20 cellular contexts compared by ENCODE assay signal in genomic region chr6:87904041-87904440, GRCh38.
DNase-seq lines count a peak whose midpoint lies in the region; ATAC-seq and TF ChIP-seq lines count a peak whose summit lies in the region.
"Had no signal": no experiment of that assay in that cellular context is flagged by ENCODE, and none has a peak within 500 bp of the region (broad histone marks: within the 10 kb centered on the region; RNA-seq: fewer than 3 reads in every experiment).

No MANE protein-coding gene starts in this region.

- H3K9me3 Mint-ChIP-seq in progenitor cell of endocrine pancreas (ENCODE audit: low read depth) (no peaks in the 10 kb centered on the region), MCF 10A (ENCODE audit: unreplicated experiment) (no peaks in the 10 kb centered on the region)
- H3K9me3 Mint-ChIP-seq: activated T-cell treated with anti-CD3 and anti-CD28 coated beads, Interleukin-2, amount 50 U/mL, for 24 hours had no signal

- BruUV-seq in OCI-LY7 (replicated peaks; lab: Mats Ljungman, UMichigan) (no TSS peak), MCF 10A (replicated peaks; lab: Mats Ljungman, UMichigan) (no TSS peak)

- no peak overlapping the region for H3K4me3 Mint-ChIP-seq in progenitor cell of endocrine pancreas (ENCODE audit: low read depth)
- no peak overlapping the region for H3K4me3 Mint-ChIP-seq in MCF 10A (ENCODE audit: unreplicated experiment)
- H3K4me3 Mint-ChIP-seq: activated T-cell treated with anti-CD3 and anti-CD28 coated beads, Interleukin-2, amount 50 U/mL, for 24 hours had no signal

- in situ Hi-C loops in brain microvascular endothelial cell (cut with HindIII; ENCODE audit: low pct_ligation_motif_present, low sequenced_read_pairs), result no loop called here

- DNase-seq in OCI-LY7 (ENCODE audit: low spot score), result peak; percentile 38
- peak; percentile 51 for DNase-seq in iPS-NIHi7 (ENCODE audit: extremely low spot score)
- no peak for DNase-seq in progenitor cell of endocrine pancreas (ENCODE audit: low spot score, unreplicated experiment)
- no peak for DNase-seq in HT-29 (ENCODE audit: low spot score)
- DNase-seq in MCF 10A (ENCODE audit: unreplicated experiment), result no peak
- DNase-seq in brain microvascular endothelial cell, result no peak
- DNase-seq: activated CD8-positive, alpha-beta memory T cell treated with anti-CD3 and anti-CD28 coated beads for 24 hours; activated naive CD4-positive, alpha-beta T cell; activated T-cell treated with anti-CD3 and anti-CD28 coated beads, Interleukin-2, amount 50 U/mL, for 24 hours; amniotic stem cell; NCI-H146; NCI-H774; occipital lobe; SHP77 treated with DMSO at 0.1 percent for 48 hours; spleen; stimulated activated CD4-positive, alpha-beta T cell treated with anti-CD3 and anti-CD28 coated beads, Interleukin-4, amount 100 ng/mL, for 1 hour; stimulated activated naive CD8-positive, alpha-beta T cell treated with anti-CD3 and anti-CD28 coated beads, Interleukin-15, Interleukin-2, amounts not matched to agents 100 U/mL and 50 U/mL, for 24 hours had no signal

- peaks cover 31% of the 10 kb centered on the region for H3K4me1 Mint-ChIP-seq in progenitor cell of endocrine pancreas (ENCODE audit: low read depth)
- H3K4me1 Mint-ChIP-seq in MCF 10A (ENCODE audit: insufficient read depth, unreplicated experiment), result no peaks in the 10 kb centered on the region

- TF ChIP-seq CTCF in OCI-LY7 (conservative IDR thresholded peaks at IDR 0.05; ENCODE audit: low read length) (no peak), progenitor cell of endocrine pancreas (IDR thresholded peaks at IDR 0.05; ENCODE audit: unreplicated experiment) (no peak), MCF 10A (IDR thresholded peaks at IDR 0.05; ENCODE audit: unreplicated experiment) (no peak), brain microvascular endothelial cell (IDR thresholded peaks at IDR 0.05; ENCODE audit: low read depth, low read length, missing control alignments) (no peak)

- peak overlapping the region; percentile 43; the same call in 1 of the 2 replicates for H2AFZ ChIP-seq in OCI-LY7 (ENCODE audit: low read length)

- H3K27ac ChIP-seq in HUES48 (ENCODE audit: low read depth, low read length) (peak overlapping the region; percentile 70), OCI-LY7 (ENCODE audit: low read depth, low read length, poor library complexity, severe bottlenecking) (peak overlapping the region; percentile 99), brain microvascular endothelial cell (no peak overlapping the region)

- H4K20me1 ChIP-seq in OCI-LY7 (ENCODE audit: insufficient read depth, low read length), result no peaks in the 10 kb centered on the region

- CTCF ChIA-PET in OCI-LY7 (lab: Charles Lee; ENCODE audit: unreplicated experiment) (interaction anchor here (1.3 to 3.0 kb wide), 2 partner anchors 20 to 24 kb away, joined by 3 to 9 read pairs; no protein-coding TSS in a partner anchor), MCF 10A (lab: Yijun Ruan, JAX) (interaction anchor here (1.2 to 1.4 kb wide), 2 partner anchors 9 to 25 kb away, joined by 4 to 6 read pairs; no protein-coding TSS in a partner anchor)

- no peaks in the 10 kb centered on the region for H3K9me2 ChIP-seq in OCI-LY7 (ENCODE audit: insufficient read depth, low read length)

- H3K4me3 ChIP-seq in HUES48 (ENCODE audit: low read depth, low read length) (peak overlapping the region; percentile 34; the same call in 1 of the 2 replicates), OCI-LY7 (ENCODE audit: low read depth, low read length, poor library complexity, severe bottlenecking) (peak overlapping the region; percentile 38), brain microvascular endothelial cell (ENCODE audit: low read depth, low read length) (no peak overlapping the region)
- H3K4me3 ChIP-seq: spleen had no signal

- POLR2A ChIA-PET in OCI-LY7 (lab: Charles Lee) (interaction anchor here (0.6 to 7.4 kb wide), 19 partner anchors 8 to 709 kb away, joined by 3 to 649 read pairs (median 5); partner anchors contain the start of gene CNR1), MCF 10A (lab: Yijun Ruan, JAX) (no interaction called here)

- H3K9me3 ChIP-seq in HUES48 (ENCODE audit: control insufficient read depth, insufficient read depth, low read length) (no peaks in the 10 kb centered on the region), OCI-LY7 (ENCODE audit: low read length) (peaks cover 7% of the 10 kb centered on the region; the same call in 1 of the 2 replicates)
- H3K9me3 ChIP-seq: spleen had no signal

- H3K27me3 ChIP-seq in HUES48 (ENCODE audit: control insufficient read depth, insufficient read depth, low read length), result no peaks in the 10 kb centered on the region
- no peaks in the 10 kb centered on the region for H3K27me3 ChIP-seq in brain microvascular endothelial cell (replicated peaks)

- H3K4me1 ChIP-seq in HUES48 (ENCODE audit: control insufficient read depth, insufficient read depth, low read length) (peaks cover 56% of the 10 kb centered on the region), OCI-LY7 (ENCODE audit: insufficient read depth, low read length, poor library complexity, severe bottlenecking) (peaks cover 100% of the 10 kb centered on the region)

- H3K4me2 ChIP-seq in OCI-LY7 (ENCODE audit: low read length), result peak overlapping the region; percentile 68

- H3K36me3 Mint-ChIP-seq in progenitor cell of endocrine pancreas (ENCODE audit: insufficient read depth), result no peaks in the 10 kb centered on the region
- H3K36me3 Mint-ChIP-seq in MCF 10A (ENCODE audit: insufficient read depth, unreplicated experiment), result no peaks in the 10 kb centered on the region

- H3K27me3 Mint-ChIP-seq in progenitor cell of endocrine pancreas (no peaks in the 10 kb centered on the region), MCF 10A (ENCODE audit: insufficient read depth, unreplicated experiment) (peaks cover 80% of the 10 kb centered on the region)

- intact Hi-C loops in OCI-LY7 (cut with micrococcal nuclease; ENCODE audit: unreplicated experiment) (no loop called here), MCF 10A (cut with micrococcal nuclease) (no loop called here)

- H3K79me2 ChIP-seq in OCI-LY7 (ENCODE audit: insufficient read depth, low read depth, low read length), result no peaks in the 10 kb centered on the region

- H3K36me3 ChIP-seq in HUES48 (ENCODE audit: control insufficient read depth, insufficient read depth, low read length), result no peaks in the 10 kb centered on the region
- H3K36me3 ChIP-seq in OCI-LY7 (ENCODE audit: insufficient read depth, low read length), result peaks cover 28% of the 10 kb centered on the region
- H3K36me3 ChIP-seq in brain microvascular endothelial cell (replicated peaks), result no peaks in the 10 kb centered on the region
- H3K36me3 ChIP-seq: spleen had no signal

- H3K9ac ChIP-seq in HUES48 (ENCODE audit: low read depth, low read length), result no peak overlapping the region

- H3K27ac Mint-ChIP-seq in progenitor cell of endocrine pancreas, result peak overlapping the region; percentile 38
- no peak overlapping the region for H3K27ac Mint-ChIP-seq in MCF 10A (ENCODE audit: low read depth, unreplicated experiment)
- H3K27ac Mint-ChIP-seq: activated T-cell treated with anti-CD3 and anti-CD28 coated beads, Interleukin-2, amount 50 U/mL, for 24 hours had no signal

- ATAC-seq in HG02623 (IDR thresholded peaks at IDR 0.05; ENCODE audit: unreplicated experiment), result no peak
- ATAC-seq: HepG2; stimulated activated naive CD8-positive, alpha-beta T cell treated with anti-CD3 and anti-CD28 coated beads, Interleukin-15, Interleukin-2, amounts not matched to agents 100 U/mL and 50 U/mL, for 24 hours had no signal

Comparison
In these comparisons a context has a peak if more than half of its experiments do, and no peak if none do; other contexts are left out.
1. DNase-seq: peak in OCI-LY7 (single experiment) and iPS-NIHi7 (single experiment); none in progenitor cell of endocrine pancreas (single experiment), HT-29 (single experiment), MCF 10A (single experiment) and brain microvascular endothelial cell (single experiment).